Comparison of ENCODE assay signal across 1 cellular context in genomic region chr16:68995011-68995504, GRCh38.
TF ChIP-seq lines count a peak whose summit lies in the region.

No MANE protein-coding gene starts in this region.

TF ChIP-seq in HepG2, 621 proteins besides CTCF, POLR2A, EP300 and RAD21 (continued from another document):
- TF ChIP-seq, protein P1, sequence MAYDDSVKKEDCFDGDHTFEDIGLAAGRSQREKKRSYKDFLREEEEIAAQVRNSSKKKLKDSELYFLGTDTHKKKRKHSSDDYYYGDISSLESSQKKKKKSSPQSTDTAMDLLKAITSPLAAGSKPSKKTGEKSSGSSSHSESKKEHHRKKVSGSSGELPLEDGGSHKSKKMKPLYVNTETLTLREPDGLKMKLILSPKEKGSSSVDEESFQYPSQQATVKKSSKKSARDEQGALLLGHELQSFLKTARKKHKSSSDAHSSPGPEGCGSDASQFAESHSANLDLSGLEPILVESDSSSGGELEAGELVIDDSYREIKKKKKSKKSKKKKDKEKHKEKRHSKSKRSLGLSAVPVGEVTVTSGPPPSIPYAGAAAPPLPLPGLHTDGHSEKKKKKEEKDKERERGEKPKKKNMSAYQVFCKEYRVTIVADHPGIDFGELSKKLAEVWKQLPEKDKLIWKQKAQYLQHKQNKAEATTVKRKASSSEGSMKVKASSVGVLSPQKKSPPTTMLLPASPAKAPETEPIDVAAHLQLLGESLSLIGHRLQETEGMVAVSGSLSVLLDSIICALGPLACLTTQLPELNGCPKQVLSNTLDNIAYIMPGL (CRISPR knock-in tag; IDR thresholded peaks at IDR 0.05; ENCODE audit: borderline replicate concordance in 1 of 2, low read depth in 1 of 2), result peak in 1 of 2 experiments; percentile 32; a peak in 1 of 4 replicates
- TF ChIP-seq ZNF768 (CRISPR knock-in tag; IDR thresholded peaks at IDR 0.05) (no peak), SMC3 (IDR thresholded peaks at IDR 0.05; ENCODE audit: low read length) (peak; percentile 89), ZNF264 (CRISPR knock-in tag; IDR thresholded peaks at IDR 0.05) (0 out of 2 replicates have a peak, but pooled peaks have one; percentile 32), MEIS2 (CRISPR knock-in tag; IDR thresholded peaks at IDR 0.05) (0 out of 2 replicates have a peak, but pooled peaks have one; percentile 31), LCORL (IDR thresholded peaks at IDR 0.05) (no peak), LCORL (CRISPR knock-in tag; IDR thresholded peaks at IDR 0.05) (no peak), FOSL2 (CRISPR knock-in tag; IDR thresholded peaks at IDR 0.05) (peak; percentile 31; the same call in 1 of the 2 replicates), ZBTB43 (CRISPR knock-in tag; conservative IDR thresholded peaks at IDR 0.05) (0 out of 2 replicates have a peak, but pooled peaks have one; percentile 25), NR2F6 (IDR thresholded peaks at IDR 0.05) (no peak), NR2F6 (CRISPR knock-in tag; IDR thresholded peaks at IDR 0.05) (peak; percentile 10; the same call in 1 of the 2 replicates), MEIS1 (CRISPR knock-in tag; IDR thresholded peaks at IDR 0.05; ENCODE audit: borderline replicate concordance) (no peak), RFX3 (CRISPR knock-in tag; IDR thresholded peaks at IDR 0.05) (no peak)
- TF ChIP-seq, protein P2, sequence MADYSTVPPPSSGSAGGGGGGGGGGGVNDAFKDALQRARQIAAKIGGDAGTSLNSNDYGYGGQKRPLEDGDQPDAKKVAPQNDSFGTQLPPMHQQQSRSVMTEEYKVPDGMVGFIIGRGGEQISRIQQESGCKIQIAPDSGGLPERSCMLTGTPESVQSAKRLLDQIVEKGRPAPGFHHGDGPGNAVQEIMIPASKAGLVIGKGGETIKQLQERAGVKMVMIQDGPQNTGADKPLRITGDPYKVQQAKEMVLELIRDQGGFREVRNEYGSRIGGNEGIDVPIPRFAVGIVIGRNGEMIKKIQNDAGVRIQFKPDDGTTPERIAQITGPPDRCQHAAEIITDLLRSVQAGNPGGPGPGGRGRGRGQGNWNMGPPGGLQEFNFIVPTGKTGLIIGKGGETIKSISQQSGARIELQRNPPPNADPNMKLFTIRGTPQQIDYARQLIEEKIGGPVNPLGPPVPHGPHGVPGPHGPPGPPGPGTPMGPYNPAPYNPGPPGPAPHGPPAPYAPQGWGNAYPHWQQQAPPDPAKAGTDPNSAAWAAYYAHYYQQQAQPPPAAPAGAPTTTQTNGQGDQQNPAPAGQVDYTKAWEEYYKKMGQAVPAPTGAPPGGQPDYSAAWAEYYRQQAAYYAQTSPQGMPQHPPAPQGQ (CRISPR knock-in tag; IDR thresholded peaks at IDR 0.05; ENCODE audit: borderline replicate concordance), result no peak
